ENCODE assay signal across 8 cellular contexts in genomic region chrX:149940015-149940716, GRCh38. TPM values are rescaled to one million over a fixed set of nuclear protein-coding genes. Genes with fewer than 3 reads are reported as not detected.
A peak's percentile ranks its signal among the peaks of the same experiment; 100 is the strongest.
DNase-seq lines count a peak whose midpoint lies in the region; ATAC-seq, FAIRE-seq and TF ChIP-seq lines count a peak whose summit lies in the region.

No MANE protein-coding gene starts in this region.

- peak; percentile 77 for DNase-seq in D341Med (ENCODE audit: low spot score)
- peak; percentile 28 for DNase-seq in HTR-8/SVneo (ENCODE audit: insufficient read length, low spot score)
- peak; percentile 93 for DNase-seq in NOMO-1 treated with DMSO at 0.1 percent for 48 hours (lab: John Stamatoyannopoulos, UW; ENCODE audit: unreplicated experiment)
- DNase-seq in activated CD8-positive, alpha-beta memory T cell treated with anti-CD3 and anti-CD28 coated beads, Interleukin-2, amount 50 U/mL, for 1 hour (ENCODE audit: extremely low read depth): peak; percentile 81
- peak; percentile 97 for DNase-seq in endodermal cell
- DNase-seq in mesenteric fat pad (ENCODE audit: low spot score): peak; percentile 94
- DNase-seq in stimulated activated CD8-positive, alpha-beta memory T cell treated with anti-CD3 and anti-CD28 coated beads, Interleukin-15, amount 100 ng/mL, for 1 hour (ENCODE audit: low read depth): peak; percentile 77

- no peaks in the 10 kb centered on the region for H3K4me1 ChIP-seq in endodermal cell (ENCODE audit: control insufficient read depth, insufficient read depth, low read length)

- peak overlapping the region; percentile 97 for H3K27ac Mint-ChIP-seq in endodermal cell

- H3K4me3 Mint-ChIP-seq in endodermal cell: peak overlapping the region; percentile 76

- peak overlapping the region; percentile 92 for H3K27ac ChIP-seq in endodermal cell (ENCODE audit: low read depth, low read length)

- H3K36me3 Mint-ChIP-seq in endodermal cell (ENCODE audit: low read depth): peaks cover 3% of the 10 kb centered on the region

- H3K9me3 Mint-ChIP-seq in endodermal cell: peaks cover 31% of the 10 kb centered on the region

- WGBS in endodermal cell (ENCODE audit: insufficient coverage in 1 of 2, insufficient read length in 1 of 2), 2 experiments: 0 to 1% methylated on average over 1 to 26 of the region's 27 CpGs

- no peaks in the 10 kb centered on the region for H3K4me1 Mint-ChIP-seq in endodermal cell

- H3K27me3 Mint-ChIP-seq in endodermal cell (ENCODE audit: insufficient read depth): peaks cover 1% of the 10 kb centered on the region

- no peaks in the 10 kb centered on the region for H3K27me3 ChIP-seq in endodermal cell (ENCODE audit: control insufficient read depth, insufficient read depth, low read length, poor library complexity, severe bottlenecking)

- no peaks in the 10 kb centered on the region for H3K36me3 ChIP-seq in endodermal cell (ENCODE audit: control insufficient read depth, insufficient read depth, low read length)

- TF ChIP-seq CTCF in endodermal cell (conservative IDR thresholded peaks at IDR 0.05): peak; percentile 60

- H3K4me3 ChIP-seq in endodermal cell (ENCODE audit: low read length): peak overlapping the region; percentile 76

- H3K9ac ChIP-seq in endodermal cell (ENCODE audit: extremely low read depth, low read length, poor library complexity, severe bottlenecking): peak overlapping the region; percentile 30

- ATAC-seq in GM21381 (IDR thresholded peaks at IDR 0.05; ENCODE audit: unreplicated experiment): peak; percentile 41

- no peaks in the 10 kb centered on the region for H3K9me3 ChIP-seq in endodermal cell (ENCODE audit: control insufficient read depth, low read length)

- FAIRE-seq in HTR-8/SVneo (lab: Jason Lieb, UNC): no peak

RNA-seq across cellular contexts. Expression of gene EOLA2, which starts 1.9 kb away (rescaled TPM):
- total RNA-seq in endodermal cell: 10 to 100 TPM; 24.0 to 37.1 TPM
- 28.1 TPM for polyA plus RNA-seq in endodermal cell (2013, experiment 1 of 2)
- 28.3 TPM for polyA plus RNA-seq in endodermal cell (2013, experiment 2 of 2)
- 37.6 TPM for total RNA-seq in mesenteric fat pad

RNA-seq across cellular contexts. Expression of gene HSFX4, which starts 10.8 kb away (rescaled TPM):
- total RNA-seq in endodermal cell (not detected), mesenteric fat pad (not detected)
- polyA plus RNA-seq in endodermal cell (2013, experiment 1 of 2): not detected
- polyA plus RNA-seq in endodermal cell (2013, experiment 2 of 2): not detected

RNA-seq across cellular contexts. Expression of gene MAGEA8, which starts 59.2 kb away (rescaled TPM):
- not detected for total RNA-seq in endodermal cell
- polyA plus RNA-seq in endodermal cell (2013, experiment 1 of 2): not detected
- not detected for polyA plus RNA-seq in endodermal cell (2013, experiment 2 of 2)
- total RNA-seq in mesenteric fat pad: not detected

Comparison
In these comparisons a context has a peak if more than half of its experiments do, and no peak if none do; other contexts are left out.
1. Peak in every context shown above with its lines: DNase-seq, ATAC-seq, H3K4me3 ChIP-seq and H3K27ac ChIP-seq.
2. DNase-seq: peak in every context shown above with its lines; median percentile 97 in endodermal cell; 94 in mesenteric fat pad; 93 in NOMO-1 treated with DMSO at 0.1 percent for 48 hours; 81 in activated CD8-positive, alpha-beta memory T cell treated with anti-CD3 and anti-CD28 coated beads, Interleukin-2, amount 50 U/mL, for 1 hour; 77 in D341Med; 77 in stimulated activated CD8-positive, alpha-beta memory T cell treated with anti-CD3 and anti-CD28 coated beads, Interleukin-15, amount 100 ng/mL, for 1 hour; 28 in HTR-8/SVneo.